ENCODE assay signal across 16 cellular contexts in the genomic region with DNA sequence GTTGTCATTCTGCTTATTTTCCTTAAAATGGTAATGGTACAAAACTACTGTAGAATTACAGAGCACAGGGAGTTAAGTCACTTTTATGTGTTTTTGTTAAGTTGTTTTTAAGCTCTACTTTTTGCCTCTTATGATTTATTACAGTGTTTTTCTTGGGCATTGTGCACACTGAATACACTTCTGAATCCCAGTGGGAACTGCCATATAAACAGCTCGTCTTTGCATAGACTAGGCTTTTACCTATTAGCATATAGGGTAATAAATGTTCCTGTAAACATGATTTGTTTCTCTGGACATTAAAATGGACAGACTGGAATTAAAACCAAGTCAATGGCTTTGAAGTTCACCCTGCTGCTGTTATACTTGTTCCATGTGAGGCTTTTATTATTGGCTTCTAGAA. TPM values are rescaled to one million over a fixed set of nuclear protein-coding genes. Genes with fewer than 3 reads are reported as not detected.
DNase-seq lines count a peak whose midpoint lies in the region; ATAC-seq and TF ChIP-seq lines count a peak whose summit lies in the region.
"Had no signal": no experiment of that assay in that cellular context is flagged by ENCODE, and none has a peak within 500 bp of the region (broad histone marks: within the 10 kb centered on the region; RNA-seq: fewer than 3 reads in every experiment).

No MANE protein-coding gene starts in this region.

- TF ChIP-seq POLR2A in thyroid gland (IDR thresholded peaks at IDR 0.05) (no peak), spleen (IDR thresholded peaks at IDR 0.05) (no peak)

- H3K23ac ChIP-seq in mesenchymal stem cell (ENCODE audit: low read length in 2 of 2), result no peak overlapping the region

- no peak overlapping the region for H2BK15ac ChIP-seq in mesenchymal stem cell (ENCODE audit: low read depth, poor library complexity, severe bottlenecking)

- no peak overlapping the region for H2AK5ac ChIP-seq in mesenchymal stem cell (ENCODE audit: low read length, severe bottlenecking)

- H3K14ac ChIP-seq in mesenchymal stem cell (ENCODE audit: low read length in 2 of 2), result no peak overlapping the region

- ATAC-seq in activated CD8-positive, alpha-beta T cell treated with anti-CD3 and anti-CD28 coated beads for 36 hours, result no peak
- no peak for ATAC-seq in activated CD8-positive, alpha-beta T cell treated with anti-CD3 and anti-CD28 coated beads, Interleukin-2, amount 10 ng/mL, durations not matched to agents 7 days and 5 days

- H3K4me1 Mint-ChIP-seq in activated CD8-positive, alpha-beta T cell treated with anti-CD3 and anti-CD28 coated beads for 36 hours (ENCODE audit: low read depth), result peaks cover 85% of the 10 kb centered on the region
- peaks cover 62% of the 10 kb centered on the region for H3K4me1 Mint-ChIP-seq in activated CD8-positive, alpha-beta T cell treated with anti-CD3 and anti-CD28 coated beads, Interleukin-2, amount 10 ng/mL, durations not matched to agents 7 days and 5 days (ENCODE audit: low read depth)

- no peaks in the 10 kb centered on the region for H3K9me3 Mint-ChIP-seq in activated CD8-positive, alpha-beta T cell treated with anti-CD3 and anti-CD28 coated beads for 36 hours
- H3K9me3 Mint-ChIP-seq in activated CD8-positive, alpha-beta T cell treated with anti-CD3 and anti-CD28 coated beads, Interleukin-2, amount 10 ng/mL, durations not matched to agents 7 days and 5 days (ENCODE audit: insufficient read depth), result no peaks in the 10 kb centered on the region
- H3K9me3 Mint-ChIP-seq: CD14-positive monocyte had no signal

- intact Hi-C loops in activated CD8-positive, alpha-beta T cell treated with anti-CD3 and anti-CD28 coated beads for 36 hours (cut with micrococcal nuclease), result no loop called here
- intact Hi-C loops in thyroid gland (cut with DNase I) (no loop called here), spleen (cut with DNase I; ENCODE audit: low total_unique reads) (no loop called here)

- no peak overlapping the region for H2BK12ac ChIP-seq in mesenchymal stem cell (ENCODE audit: low read length in 2 of 2)

- H4K8ac ChIP-seq in mesenchymal stem cell (ENCODE audit: low read length), result no peak overlapping the region

- H3K36me3 ChIP-seq in mesenchymal stem cell (ENCODE audit: control insufficient read depth in 1 of 2, insufficient read depth in 2 of 2, low read depth in 1 of 2, low read length in 2 of 2) (no peaks in the 10 kb centered on the region), thyroid gland (no peaks in the 10 kb centered on the region), spleen (no peaks in the 10 kb centered on the region)

- no peaks in the 10 kb centered on the region for H3K9me3 ChIP-seq in mesenchymal stem cell (ENCODE audit: control insufficient read depth, low read length)
- no peaks in the 10 kb centered on the region for H3K9me3 ChIP-seq in thyroid gland
- no peaks in the 10 kb centered on the region for H3K9me3 ChIP-seq in spleen
- H3K9me3 ChIP-seq: Caco-2 had no signal

- CTCF ChIA-PET in activated CD8-positive, alpha-beta T cell treated with anti-CD3 and anti-CD28 coated beads for 36 hours (lab: Charles Lee), result interaction anchor here (1.1 to 1.4 kb wide), 2 partner anchors 9 to 200 kb away, joined by 3 read pairs; no protein-coding TSS in a partner anchor
- CTCF ChIA-PET in activated CD8-positive, alpha-beta T cell treated with anti-CD3 and anti-CD28 coated beads, Interleukin-2, amount 10 ng/mL, durations not matched to agents 7 days and 5 days (lab: Charles Lee), result interaction anchor here (1.1 to 7.4 kb wide), 3 partner anchors 9 to 200 kb away, joined by 3 to 42 read pairs (median 16); no protein-coding TSS in a partner anchor

- no CpG with 5 or more reads among the region's 1 CpG for WGBS in mesenchymal stem cell
- 29 to 42% methylated on average over 1 of the region's 1 CpG for WGBS in thyroid gland, 2 donors
- WGBS in spleen, 5 donors, result 85 to 93% (median 88%) methylated on average over 1 of the region's 1 CpG

- H3K4me3 Mint-ChIP-seq in activated CD8-positive, alpha-beta T cell treated with anti-CD3 and anti-CD28 coated beads for 36 hours, result no peak overlapping the region
- H3K4me3 Mint-ChIP-seq in activated CD8-positive, alpha-beta T cell treated with anti-CD3 and anti-CD28 coated beads, Interleukin-2, amount 10 ng/mL, durations not matched to agents 7 days and 5 days, result no peak overlapping the region
- H3K4me3 Mint-ChIP-seq: CD14-positive monocyte had no signal

- no peak overlapping the region for H3K18ac ChIP-seq in mesenchymal stem cell (ENCODE audit: low read depth in 1 of 2, low read length in 2 of 2)

- H3K4me2 ChIP-seq in mesenchymal stem cell (ENCODE audit: low read length, poor library complexity, severe bottlenecking), result no peak overlapping the region

- H2BK120ac ChIP-seq in mesenchymal stem cell (ENCODE audit: low read depth, low read length), result no peak overlapping the region

- H3K4ac ChIP-seq in mesenchymal stem cell (ENCODE audit: low read depth in 1 of 2, low read length in 2 of 2), result no peak overlapping the region

- no peak overlapping the region for H4K91ac ChIP-seq in mesenchymal stem cell (ENCODE audit: low read length)

- peak overlapping the region; percentile 53 for H3K27ac Mint-ChIP-seq in activated CD8-positive, alpha-beta T cell treated with anti-CD3 and anti-CD28 coated beads for 36 hours
- no peak overlapping the region for H3K27ac Mint-ChIP-seq in activated CD8-positive, alpha-beta T cell treated with anti-CD3 and anti-CD28 coated beads, Interleukin-2, amount 10 ng/mL, durations not matched to agents 7 days and 5 days

- POLR2A ChIA-PET in activated CD8-positive, alpha-beta T cell treated with anti-CD3 and anti-CD28 coated beads for 36 hours (lab: Charles Lee), result interaction anchor here (0.6 to 0.8 kb wide), 2 partner anchors 9 to 52 kb away, joined by 3 read pairs; no protein-coding TSS in a partner anchor
- POLR2A ChIA-PET in activated CD8-positive, alpha-beta T cell treated with anti-CD3 and anti-CD28 coated beads, Interleukin-2, amount 10 ng/mL, durations not matched to agents 7 days and 5 days (lab: Charles Lee), result interaction anchor here (11.1 kb wide), 1 partner anchor 18 kb away, joined by 90 read pairs; no protein-coding TSS in a partner anchor

- H3K4me3 ChIP-seq in mesenchymal stem cell (ENCODE audit: insufficient read depth in 1 of 2, low read depth in 1 of 2, low read length in 2 of 2) (no peak overlapping the region), thyroid gland (replicated peaks in 1 of 3) (no peak overlapping the region), spleen (no peak overlapping the region)

- H2BK5ac ChIP-seq in mesenchymal stem cell (ENCODE audit: low read depth, low read length, poor library complexity, severe bottlenecking), result no peak overlapping the region

- H3K79me1 ChIP-seq in mesenchymal stem cell (replicated peaks; ENCODE audit: low read length, poor library complexity, severe bottlenecking), result peaks cover 11% of the 10 kb centered on the region

- H3K9ac ChIP-seq in mesenchymal stem cell (ENCODE audit: low read length), result no peak overlapping the region

- H3K4me1 ChIP-seq in mesenchymal stem cell (ENCODE audit: control insufficient read depth, insufficient read depth, low read depth, low read length) (no peaks in the 10 kb centered on the region), thyroid gland (peaks cover 71 to 87% of the 10 kb centered on the region in 2 donors), spleen (peaks cover 51 to 100% (median 80%) of the 10 kb centered on the region in 6 donors)
- H3K4me1 ChIP-seq: Caco-2 had no signal

- no peaks in the 10 kb centered on the region for H3K27me3 Mint-ChIP-seq in activated CD8-positive, alpha-beta T cell treated with anti-CD3 and anti-CD28 coated beads for 36 hours
- H3K27me3 Mint-ChIP-seq in activated CD8-positive, alpha-beta T cell treated with anti-CD3 and anti-CD28 coated beads, Interleukin-2, amount 10 ng/mL, durations not matched to agents 7 days and 5 days (ENCODE audit: low read depth), result no peaks in the 10 kb centered on the region

- no peak overlapping the region for H2AFZ ChIP-seq in mesenchymal stem cell (ENCODE audit: low read depth, low read length)

- peaks cover 5% of the 10 kb centered on the region for H3K36me3 Mint-ChIP-seq in activated CD8-positive, alpha-beta T cell treated with anti-CD3 and anti-CD28 coated beads for 36 hours (ENCODE audit: low read depth)
- H3K36me3 Mint-ChIP-seq in activated CD8-positive, alpha-beta T cell treated with anti-CD3 and anti-CD28 coated beads, Interleukin-2, amount 10 ng/mL, durations not matched to agents 7 days and 5 days (ENCODE audit: low read depth), result no peaks in the 10 kb centered on the region

- H3K27me3 ChIP-seq in mesenchymal stem cell (ENCODE audit: control insufficient read depth in 1 of 2, insufficient read depth in 1 of 2, low read length in 2 of 2) (no peaks in the 10 kb centered on the region), thyroid gland (no peaks in the 10 kb centered on the region), spleen (replicated peaks in 1 of 7) (no peaks in the 10 kb centered on the region)

- no peak for TF ChIP-seq CTCF in activated CD8-positive, alpha-beta T cell treated with anti-CD3 and anti-CD28 coated beads for 36 hours (IDR thresholded peaks at IDR 0.05)
- TF ChIP-seq CTCF in thyroid gland (IDR thresholded peaks at IDR 0.05) (no peak), spleen (IDR thresholded peaks at IDR 0.05 in 8 of 11, conservative IDR thresholded peaks at IDR 0.05 in 3 of 11) (no peak)

- DNase-seq in activated CD8-positive, alpha-beta T cell treated with anti-CD3 and anti-CD28 coated beads for 36 hours, result no peak
- no peak for DNase-seq in activated CD8-positive, alpha-beta T cell treated with anti-CD3 and anti-CD28 coated beads, Interleukin-2, amount 10 ng/mL, durations not matched to agents 7 days and 5 days
- peak; percentile 75 for DNase-seq in NCI-H69 (lab: John Stamatoyannopoulos, UW)
- DNase-seq in mesenchymal stem cell, result peak; percentile 37
- no peak for DNase-seq in thyroid gland
- DNase-seq in NCI-H2081 treated with DMSO at 0.1 percent for 48 hours (lab: John Stamatoyannopoulos, UW), result no peak
- no peak for DNase-seq in medulla oblongata (ENCODE audit: extremely low spot score)
- no peak for DNase-seq in spleen
- DNase-seq: 8988T, Caco-2, H7, Karpas-422, NCI-H1105 treated with DMSO at 0.1 percent for 48 hours, NCI-H1930, NCI-H510A treated with DMSO at 0.1 percent for 48 hours had no signal

- H3K27ac ChIP-seq in mesenchymal stem cell (ENCODE audit: low read length, poor library complexity, severe bottlenecking) (no peak overlapping the region), thyroid gland (peak overlapping the region in 2 of 3 donors; percentile 68 to 76), spleen (no peak overlapping the region)

RNA-seq across cellular contexts. Expression of gene KLF9, which starts 12.2 kb away (rescaled TPM):
- total RNA-seq in activated CD8-positive, alpha-beta T cell treated with anti-CD3 and anti-CD28 coated beads for 36 hours, result 10 to 100 TPM; 19.0 to 20.1 TPM
- 1 to 10 TPM; 8.8 to 9.6 TPM for total RNA-seq in activated CD8-positive, alpha-beta T cell treated with anti-CD3 and anti-CD28 coated beads, Interleukin-2, amount 10 ng/mL, durations not matched to agents 7 days and 5 days
- 31.5 TPM for polyA plus RNA-seq in mesenchymal stem cell (2013, experiment 1 of 2)
- 32.5 TPM for polyA plus RNA-seq in mesenchymal stem cell (2013, experiment 2 of 2)
- 100 to 1,000 TPM in 3 of 4 donors, 10 to 100 TPM in 1; 96.3 to 155 (median 125) TPM for total RNA-seq in thyroid gland
- total RNA-seq in spleen, result 10 to 100 TPM; 13.5 to 74.8 (median 50.4) TPM
- 10 to 100 TPM in 2 of 3 donors, 1 to 10 TPM in 1; 7.1 to 12.6 (median 12.4) TPM for polyA plus RNA-seq in spleen

Comparison
In these comparisons a context has a peak if more than half of its experiments do, and no peak if none do; other contexts are left out.
1. DNase-seq: peak in NCI-H69 (single experiment) and mesenchymal stem cell (single experiment); none in activated CD8-positive, alpha-beta T cell treated with anti-CD3 and anti-CD28 coated beads for 36 hours (single experiment), activated CD8-positive, alpha-beta T cell treated with anti-CD3 and anti-CD28 coated beads, Interleukin-2, amount 10 ng/mL, durations not matched to agents 7 days and 5 days (single experiment), thyroid gland (0 of 2), NCI-H2081 treated with DMSO at 0.1 percent for 48 hours (single experiment), medulla oblongata (single experiment) and spleen (single experiment).
2. H3K27ac ChIP-seq: peak in thyroid gland (2 of 3); none in mesenchymal stem cell (single experiment) and spleen (0 of 8).